In the genomic region with DNA sequence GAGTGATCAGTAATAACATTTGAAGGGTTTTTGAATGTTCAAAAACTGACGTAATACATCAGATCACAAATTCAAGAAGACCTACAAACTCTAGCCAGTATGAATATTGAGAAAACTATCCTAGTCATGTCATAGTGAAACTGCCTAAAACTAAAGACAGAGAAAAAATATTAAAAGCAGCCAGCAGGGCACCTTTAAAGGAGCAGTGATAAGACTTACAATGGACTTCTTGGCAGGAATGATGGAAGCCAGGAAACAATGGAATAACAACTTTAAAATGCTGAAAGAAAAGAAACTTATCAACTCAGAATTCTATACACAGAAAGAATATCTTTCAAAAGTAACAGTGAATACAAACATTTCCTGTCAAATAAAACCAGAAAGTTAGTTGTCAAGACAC, we compare ENCODE assay signal across 28 cellular contexts.
"Had no signal": no experiment of that assay in that cellular context is flagged by ENCODE, and none has a peak within 500 bp of the region (broad histone marks: within the 10 kb centered on the region; RNA-seq: fewer than 3 reads in every experiment).

No MANE protein-coding gene starts in this region.

- DNase-seq: activated CD4-positive, alpha-beta memory T cell treated with anti-CD3 and anti-CD28 coated beads, Interleukin-2, amount 10 ng/mL, durations not matched to agents 7 days and 5 days; activated CD4-positive, alpha-beta T cell treated with anti-CD3 and anti-CD28 coated beads, Interleukin-2, amount 10 ng/mL, durations not matched to agents 24 days and 14 days; activated CD4-positive, CD25-positive, alpha-beta regulatory T cell treated with anti-CD3 and anti-CD28 coated beads, Interleukin-2, amount 50 U/mL, for 72 hours; activated CD8-positive, alpha-beta memory T cell treated with anti-CD3 and anti-CD28 coated beads, Interleukin-2, amount 50 U/mL, for 48 hours; activated gamma-delta T cell; activated naive CD4-positive, alpha-beta T cell treated with anti-CD3 and anti-CD28 coated beads, Interleukin-2, amount 10 ng/mL, durations not matched to agents 7 days and 5 days; activated T-cell treated with anti-CD3 and anti-CD28 coated beads, Interleukin-2, amount 50 U/mL, for 24 hours; amygdala; central memory CD4-positive, alpha-beta T cell; esophagus squamous epithelium; gastrocnemius medialis; glutamatergic neuron; left lung; lower lobe of right lung; mesenchymal stem cell; natural killer cell; posterior cingulate gyrus; right cardiac atrium; spleen; stimulated activated naive CD4-positive, alpha-beta T cell; T1000; WERI-Rb-1 had no signal

- H3K4me3 ChIP-seq: breast epithelium, esophagus squamous epithelium, gastrocnemius medialis, left lung, lower lobe of right lung, spleen, tibial nerve had no signal

- H3K36me3 ChIP-seq: breast epithelium, esophagus squamous epithelium, gastrocnemius medialis, left lung, lower lobe of right lung, spleen, tibial nerve, WERI-Rb-1 had no signal

- H3K27ac ChIP-seq: breast epithelium, epithelial cell of prostate, esophagus squamous epithelium, gastrocnemius medialis, left lung, lower lobe of right lung, spleen, tibial nerve, WERI-Rb-1 had no signal

- FAIRE-seq: endometrium, islet of Langerhans, urothelium cell line had no signal

- H3K27me3 ChIP-seq: breast epithelium, gastrocnemius medialis, left lung, tibial nerve had no signal

- ATAC-seq: gastrocnemius medialis, left lung, lower lobe of right lung, natural killer cell, right cardiac atrium had no signal

- H3K9me3 ChIP-seq: breast epithelium had no signal

- H3K4me1 ChIP-seq: breast epithelium, esophagus squamous epithelium, gastrocnemius medialis, left lung, lower lobe of right lung, spleen, tibial nerve had no signal
